In the genomic region with DNA sequence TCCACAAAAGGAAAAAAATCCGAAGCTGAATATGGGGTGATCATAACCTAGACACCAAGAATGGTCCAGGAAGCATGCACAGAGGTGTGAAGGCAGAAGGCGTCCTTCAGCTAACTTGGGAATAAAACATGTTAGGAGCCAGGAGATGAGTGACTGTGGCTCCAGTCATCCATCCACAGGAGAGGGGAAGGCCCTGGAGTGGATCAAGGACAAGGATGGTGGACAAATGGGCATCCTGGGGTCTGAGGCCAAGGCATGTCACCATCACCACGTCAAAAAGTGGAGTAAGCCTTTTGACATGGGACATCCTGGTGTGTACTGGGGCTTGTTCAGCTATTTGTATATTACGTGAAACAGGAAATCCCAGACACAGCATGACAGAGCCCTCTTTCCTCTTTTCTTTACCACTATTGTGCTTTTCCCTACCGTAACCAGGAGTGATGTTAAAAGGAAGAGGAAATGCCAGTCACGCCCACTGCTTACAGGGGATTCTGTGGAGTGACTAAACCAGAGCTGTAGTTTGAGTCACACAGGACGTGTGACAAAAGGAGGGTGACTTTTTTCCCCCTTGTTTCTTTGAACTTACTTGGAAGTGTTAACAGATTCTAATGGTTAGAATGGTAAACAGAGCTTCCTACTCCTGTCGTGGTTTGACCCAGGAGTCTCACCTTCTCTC, we compare ENCODE assay signal across 8 cellular contexts. TPM values are rescaled to one million over a fixed set of nuclear protein-coding genes. Genes with fewer than 3 reads are reported as not detected.
DNase-seq lines count a peak whose midpoint lies in the region; ATAC-seq and TF ChIP-seq lines count a peak whose summit lies in the region.

No MANE protein-coding gene starts in this region.

- H3K27ac Mint-ChIP-seq in activated CD4-positive, alpha-beta T cell treated with anti-CD3 and anti-CD28 coated beads for 36 hours: peak overlapping the region; percentile 88
- H3K27ac Mint-ChIP-seq in naive thymus-derived CD8-positive, alpha-beta T cell: peak overlapping the region; percentile 16 to 87 (median 74)

- no peak overlapping the region for H3K4me3 Mint-ChIP-seq in activated CD4-positive, alpha-beta T cell treated with anti-CD3 and anti-CD28 coated beads for 36 hours
- peak overlapping the region in 8 of 10 donors; percentile 29 to 53 (median 46) for H3K4me3 Mint-ChIP-seq in naive thymus-derived CD8-positive, alpha-beta T cell

- H3K9me3 ChIP-seq in RWPE2 (ENCODE audit: severe bottlenecking): no peaks in the 10 kb centered on the region

- POLR2A ChIA-PET in activated CD4-positive, alpha-beta T cell treated with anti-CD3 and anti-CD28 coated beads for 36 hours (lab: Charles Lee): interaction anchor here (0.6 to 2.1 kb wide), 4 partner anchors 13 to 137 kb away, joined by 3 to 14 read pairs (median 6); a partner anchor contains a TSS
- POLR2A ChIA-PET in naive thymus-derived CD8-positive, alpha-beta T cell (lab: Charles Lee): interaction anchor here (0.6 to 5.7 kb wide), 2 partner anchors 14 to 40 kb away, joined by 4 to 37 read pairs; a partner anchor contains a TSS

- CTCF ChIA-PET in activated CD4-positive, alpha-beta T cell treated with anti-CD3 and anti-CD28 coated beads for 36 hours (lab: Charles Lee): interaction anchor here (1.0 to 1.5 kb wide), 4 partner anchors 10 to 45 kb away, joined by 3 to 8 read pairs (median 4); no protein-coding TSS in a partner anchor

- peak; percentile 76 for DNase-seq in activated CD4-positive, alpha-beta T cell treated with anti-CD3 and anti-CD28 coated beads for 36 hours
- no peak for DNase-seq in activated CD4-positive, alpha-beta T cell treated with anti-CD3 and anti-CD28 coated beads for 1 hour
- DNase-seq in RWPE2 (ENCODE audit: low spot score): no peak
- DNase-seq in dermis blood vessel endothelial cell: peak; percentile 94
- peak in 6 of 10 donors; percentile 10 to 48 (median 38) for DNase-seq in naive thymus-derived CD8-positive, alpha-beta T cell
- DNase-seq in inferior parietal cortex (ENCODE audit: extremely low spot score): no peak
- no peak for DNase-seq in cerebellar cortex (ENCODE audit: low spot score)

- H3K4me1 ChIP-seq in RWPE2 (ENCODE audit: insufficient read depth, poor library complexity, severe bottlenecking): peaks cover 9% of the 10 kb centered on the region

- peak; percentile 90 for ATAC-seq in activated CD4-positive, alpha-beta T cell treated with anti-CD3 and anti-CD28 coated beads for 36 hours
- ATAC-seq in HG03039 (IDR thresholded peaks at IDR 0.05; ENCODE audit: unreplicated experiment) (peak; percentile 52), RWPE2 (ENCODE audit: low read depth) (peak; percentile 82)
- ATAC-seq in naive thymus-derived CD8-positive, alpha-beta T cell: peak; percentile 23 to 74

- TF ChIP-seq CTCF in RWPE2 (IDR thresholded peaks at IDR 0.05; ENCODE audit: poor library complexity, severe bottlenecking): no peak

- no peaks in the 10 kb centered on the region for H3K9me3 Mint-ChIP-seq in activated CD4-positive, alpha-beta T cell treated with anti-CD3 and anti-CD28 coated beads for 36 hours (ENCODE audit: low read depth)
- no peaks in the 10 kb centered on the region for H3K9me3 Mint-ChIP-seq in naive thymus-derived CD8-positive, alpha-beta T cell

- no peak overlapping the region for H3K4me3 ChIP-seq in RWPE2 (ENCODE audit: severe bottlenecking)

- peaks cover 4% of the 10 kb centered on the region for H3K36me3 Mint-ChIP-seq in activated CD4-positive, alpha-beta T cell treated with anti-CD3 and anti-CD28 coated beads for 36 hours (ENCODE audit: low read depth)
- peaks cover 0 to 12% (median 0%) of the 10 kb centered on the region in 3 donors for H3K36me3 Mint-ChIP-seq in naive thymus-derived CD8-positive, alpha-beta T cell

- peak overlapping the region; percentile 30 for H3K27ac ChIP-seq in RWPE2 (ENCODE audit: poor library complexity, severe bottlenecking)

- no peaks in the 10 kb centered on the region for H3K36me3 ChIP-seq in RWPE2 (ENCODE audit: low read depth)

- peaks cover 61% of the 10 kb centered on the region for H3K4me1 Mint-ChIP-seq in activated CD4-positive, alpha-beta T cell treated with anti-CD3 and anti-CD28 coated beads for 36 hours
- H3K4me1 Mint-ChIP-seq in naive thymus-derived CD8-positive, alpha-beta T cell: peaks cover 30 to 72% (median 62%) of the 10 kb centered on the region in 4 donors

- H3K27me3 Mint-ChIP-seq in activated CD4-positive, alpha-beta T cell treated with anti-CD3 and anti-CD28 coated beads for 36 hours: no peaks in the 10 kb centered on the region
- no peaks in the 10 kb centered on the region for H3K27me3 Mint-ChIP-seq in naive thymus-derived CD8-positive, alpha-beta T cell

- intact Hi-C loops in activated CD4-positive, alpha-beta T cell treated with anti-CD3 and anti-CD28 coated beads for 36 hours (cut with DNase I, micrococcal nuclease): loop anchor here (1.0 to 5.0 kb wide), 4 partner anchors 13 to 143 kb away; a partner anchor contains a TSS

- H3K27me3 ChIP-seq in RWPE2 (ENCODE audit: insufficient read depth, poor library complexity, severe bottlenecking): no peaks in the 10 kb centered on the region

RNA-seq across cellular contexts. Expression of a gene that starts 15.4 kb away (rescaled TPM):
- 10 to 100 TPM; 32.0 to 32.1 TPM for total RNA-seq in activated CD4-positive, alpha-beta T cell treated with anti-CD3 and anti-CD28 coated beads for 36 hours
- total RNA-seq in dermis blood vessel endothelial cell: 64.2 and 66.1 TPM in 2 replicates
- total RNA-seq in naive thymus-derived CD8-positive, alpha-beta T cell: 10 to 100 TPM; 31.7 to 35.8 TPM
- 10 to 100 TPM; 52.1 to 69.5 (median 54.3) TPM for polyA plus RNA-seq in naive thymus-derived CD8-positive, alpha-beta T cell

RNA-seq across cellular contexts. Expression of a gene that starts 57.4 kb away (rescaled TPM):
- total RNA-seq in activated CD4-positive, alpha-beta T cell treated with anti-CD3 and anti-CD28 coated beads for 36 hours: 10 to 100 TPM; 42.1 to 61.3 TPM
- 28.4 and 36.6 TPM in 2 replicates for total RNA-seq in dermis blood vessel endothelial cell
- 10 to 100 TPM; 54.8 to 62.0 TPM for total RNA-seq in naive thymus-derived CD8-positive, alpha-beta T cell
- 10 to 100 TPM; 27.5 to 34.8 (median 31.6) TPM for polyA plus RNA-seq in naive thymus-derived CD8-positive, alpha-beta T cell

RNA-seq across cellular contexts. Expression of a gene that starts 57.7 kb away (rescaled TPM):
- total RNA-seq in activated CD4-positive, alpha-beta T cell treated with anti-CD3 and anti-CD28 coated beads for 36 hours: 10 to 100 TPM; 27.1 to 33.4 TPM
- total RNA-seq in dermis blood vessel endothelial cell: 28.0 and 41.9 TPM in 2 replicates
- total RNA-seq in naive thymus-derived CD8-positive, alpha-beta T cell: 10 to 100 TPM; 41.2 to 42.7 TPM
- 10 to 100 TPM; 24.4 to 30.2 (median 26.2) TPM for polyA plus RNA-seq in naive thymus-derived CD8-positive, alpha-beta T cell

Comparison
In these comparisons a context has a peak if more than half of its experiments do, and no peak if none do; other contexts are left out.
1. DNase-seq: peak in activated CD4-positive, alpha-beta T cell treated with anti-CD3 and anti-CD28 coated beads for 36 hours (single experiment), dermis blood vessel endothelial cell (single experiment) and naive thymus-derived CD8-positive, alpha-beta T cell (6 of 10); none in activated CD4-positive, alpha-beta T cell treated with anti-CD3 and anti-CD28 coated beads for 1 hour (single experiment), RWPE2 (single experiment), inferior parietal cortex (single experiment) and cerebellar cortex (single experiment).
2. Peak in every context shown above with its lines, with median percentiles within 50 percentile points of each other: ATAC-seq.